In the genomic region with DNA sequence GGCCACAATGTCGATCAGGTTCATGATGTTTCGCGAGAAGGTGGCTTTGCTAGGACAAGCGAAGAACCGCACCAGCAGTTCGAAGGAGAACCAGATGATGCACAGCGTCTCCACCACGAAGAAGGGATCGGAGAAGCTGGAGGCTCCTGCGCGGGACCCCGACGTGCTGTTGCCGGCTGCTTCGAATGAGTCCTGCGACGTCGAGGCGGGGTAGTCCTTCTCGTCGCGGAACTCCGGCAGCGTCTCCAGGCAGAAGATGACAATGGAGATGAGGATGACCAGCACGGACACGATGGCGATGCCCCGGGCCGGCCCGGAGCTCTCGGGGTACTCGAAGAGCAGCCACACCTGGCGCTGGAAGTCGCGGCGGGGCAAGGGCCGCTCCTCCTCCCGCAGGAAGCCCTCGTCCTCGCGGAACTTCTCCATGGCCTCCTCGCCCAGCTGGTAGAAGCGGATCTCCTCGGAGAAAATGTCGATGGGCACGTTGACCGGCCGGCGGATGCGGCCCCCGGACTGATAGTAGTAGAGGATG, we compare ENCODE assay signal across 8 cellular contexts. TPM values are rescaled to one million over a fixed set of nuclear protein-coding genes. Genes with fewer than 3 reads are reported as not detected.
A peak's percentile ranks its signal among the peaks of the same experiment; 100 is the strongest.
DNase-seq lines count a peak whose midpoint lies in the region; ATAC-seq and FAIRE-seq lines count a peak whose summit lies in the region.

No MANE protein-coding gene starts in this region.

- peak; percentile 24 for DNase-seq in activated CD8-positive, alpha-beta memory T cell treated with anti-CD3 and anti-CD28 coated beads, Interleukin-2, amount 50 U/mL, for 4 hours
- DNase-seq in right cardiac atrium (peak in 2 of 3 donors; percentile 8 to 46), H4 (ENCODE audit: low spot score) (no peak), urothelium cell line (ENCODE audit: low spot score) (no peak)
- DNase-seq in stimulated activated CD4-positive, alpha-beta T cell treated with anti-CD3 and anti-CD28 coated beads, Interleukin-15, amount 100 ng/mL, for 24 hours, result peak; percentile 43

- no peak for FAIRE-seq in urothelium cell line (lab: Jason Lieb, UNC)

- no peak overlapping the region for H3K27ac ChIP-seq in HUES6 (ENCODE audit: low read depth, low read length)
- H3K27ac ChIP-seq in right cardiac atrium (ENCODE audit: low read length), result no peak overlapping the region

- H3K9ac ChIP-seq in HUES6 (ENCODE audit: low read length), result no peak overlapping the region

- no peaks in the 10 kb centered on the region for H3K9me3 ChIP-seq in HUES6 (ENCODE audit: control insufficient read depth, insufficient read depth, low read depth, low read length)
- no peaks in the 10 kb centered on the region for H3K9me3 ChIP-seq in right cardiac atrium (ENCODE audit: control insufficient read depth, low read length)

- ATAC-seq in right cardiac atrium (no peak), GM21381 (IDR thresholded peaks at IDR 0.05; ENCODE audit: unreplicated experiment) (no peak), HG02938 (IDR thresholded peaks at IDR 0.05; ENCODE audit: unreplicated experiment) (no peak)

- H3K4me1 ChIP-seq in HUES6 (ENCODE audit: control insufficient read depth, insufficient read depth, low read length) (no peaks in the 10 kb centered on the region), right cardiac atrium (ENCODE audit: control insufficient read depth, insufficient read depth, low read length) (peaks cover 4% of the 10 kb centered on the region)

- intact Hi-C loops in right cardiac atrium (cut with DNase I), result no loop called here

- peaks cover 88% of the 10 kb centered on the region for H3K27me3 ChIP-seq in HUES6 (ENCODE audit: control insufficient read depth, insufficient read depth, low read length)
- no peaks in the 10 kb centered on the region for H3K27me3 ChIP-seq in right cardiac atrium (ENCODE audit: control insufficient read depth, insufficient read depth)

- peak overlapping the region; percentile 74 for H3K4me3 ChIP-seq in HUES6 (ENCODE audit: low read depth, low read length)
- H3K4me3 ChIP-seq in right cardiac atrium (ENCODE audit: low read length), result peak overlapping the region; percentile 53

- H3K36me3 ChIP-seq in HUES6 (ENCODE audit: control insufficient read depth, insufficient read depth, low read length), result no peaks in the 10 kb centered on the region

- 33% methylated on average over 51 of the region's 51 CpGs for WGBS in right cardiac atrium

RNA-seq across cellular contexts. Expression of a gene that starts 0.9 kb away (rescaled TPM):
- total RNA-seq in right cardiac atrium, result 1 to 10 TPM in 2 of 4 donors, under 1 TPM in 2; 0.34 to 2.0 (median 1.1) TPM
- polyA plus RNA-seq in right cardiac atrium, result 0.20 TPM
- total RNA-seq in H4 (2014; rRNA removed; shearing (Covaris generic)), result not detected in 2 replicates

Comparison
In these comparisons a context has a peak if more than half of its experiments do, and no peak if none do; other contexts are left out.
1. DNase-seq: peak in activated CD8-positive, alpha-beta memory T cell treated with anti-CD3 and anti-CD28 coated beads, Interleukin-2, amount 50 U/mL, for 4 hours (single experiment), right cardiac atrium (2 of 3) and stimulated activated CD4-positive, alpha-beta T cell treated with anti-CD3 and anti-CD28 coated beads, Interleukin-15, amount 100 ng/mL, for 24 hours (single experiment); none in H4 (single experiment) and urothelium cell line (single experiment).